25 cellular contexts compared by ENCODE assay signal in genomic region chr2:100423631-100424030, GRCh38. TPM values are rescaled to one million over a fixed set of nuclear protein-coding genes. Genes with fewer than 3 reads are reported as not detected.
"Had no signal": no experiment of that assay in that cellular context is flagged by ENCODE, and none has a peak within 500 bp of the region (broad histone marks: within the 10 kb centered on the region; RNA-seq: fewer than 3 reads in every experiment).

No MANE protein-coding gene starts in this region.

- H2AFZ ChIP-seq: hepatocyte had no signal

- H3K4me1 ChIP-seq: colonic mucosa, left ventricle myocardium inferior, lower lobe of right lung had no signal

- H3K4me2 ChIP-seq: hepatocyte had no signal

- H3K36me3 ChIP-seq: colonic mucosa, left ventricle myocardium inferior, lower lobe of right lung had no signal

- H3K27ac ChIP-seq: colonic mucosa, hepatocyte, left ventricle myocardium inferior, lower lobe of right lung had no signal

- H3K4me3 ChIP-seq: colonic mucosa, hepatocyte, left ventricle myocardium inferior, lower lobe of right lung had no signal

- H3K79me2 ChIP-seq: hepatocyte had no signal

- H3K9me3 ChIP-seq: colonic mucosa, left ventricle myocardium inferior, lower lobe of right lung had no signal

- H3K27me3 ChIP-seq: colonic mucosa, hepatocyte had no signal

- DNase-seq: colonic mucosa; dermis blood vessel endothelial cell; effector CD4-positive, alpha-beta T cell; endodermal cell; erythroblast; foreskin melanocyte; head of caudate nucleus; kidney; left cardiac atrium; left ventricle myocardium inferior; lower lobe of right lung; natural killer cell; right cardiac atrium; small intestine; stimulated activated CD4-positive, alpha-beta T cell treated with anti-CD3 and anti-CD28 coated beads, Interleukin-2, amount 100 ng/mL, for 48 hours; stimulated activated naive CD4-positive, alpha-beta T cell treated with Interleukin-2 at 50 U/mL for 16 hours; trophoblast cell had no signal

RNA-seq across cellular contexts. Expression of gene NMS, which starts 46.7 kb away (rescaled TPM):
- total RNA-seq: colonic mucosa, dermis blood vessel endothelial cell, endodermal cell, endothelial cell of umbilical vein, hepatocyte, kidney, left cardiac atrium, left ventricle myocardium inferior, lower lobe of right lung, mesothelial cell of epicardium, mucosa of gallbladder, myocyte, natural killer cell, neural crest cell, osteocyte, posterior vena cava, right cardiac atrium had no signal
- polyA plus RNA-seq: endothelial cell of umbilical vein, hepatocyte, right cardiac atrium, small intestine had no signal
